ENCODE assay signal across 7 cellular contexts in the genomic region with DNA sequence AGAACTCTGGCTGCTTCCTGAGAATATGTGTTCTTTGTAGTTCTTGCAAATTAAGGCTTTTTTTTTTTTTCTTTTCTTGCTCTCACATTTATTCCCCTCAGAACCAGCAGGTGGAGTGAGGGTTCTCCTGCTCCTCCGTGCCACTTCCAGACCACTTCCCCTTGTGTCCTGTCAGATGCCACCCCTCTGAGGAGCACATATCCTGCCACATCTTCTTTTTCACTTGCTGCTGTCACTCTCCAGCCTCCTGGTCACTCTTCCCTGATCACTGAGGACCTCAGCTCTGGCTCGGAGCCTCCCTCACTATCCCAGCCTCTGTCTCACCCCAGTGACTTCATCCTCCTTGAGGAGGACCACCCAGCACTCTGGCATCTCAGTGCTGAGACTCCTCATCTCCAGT.
DNase-seq lines count a peak whose midpoint lies in the region; ATAC-seq, FAIRE-seq and TF ChIP-seq lines count a peak whose summit lies in the region.

No MANE protein-coding gene starts in this region.

- ATAC-seq in K562 (no peak), HG02981 (IDR thresholded peaks at IDR 0.05; ENCODE audit: unreplicated experiment) (no peak)

- in situ Hi-C loops in K562 (cut with MboI) = no loop called here

- H3K9me2 ChIP-seq in MM.1S (replicated peaks; ENCODE audit: insufficient read depth, low read length) (no peaks in the 10 kb centered on the region), neural cell (ENCODE audit: insufficient read depth, low read length) (no peaks in the 10 kb centered on the region)

- H3K4me3 ChIP-seq in MM.1S (ENCODE audit: low read length) = no peak overlapping the region
- H3K4me3 ChIP-seq in K562 = no peak overlapping the region
- H3K4me3 ChIP-seq in neural cell (ENCODE audit: low read length) = no peak overlapping the region
- no peak overlapping the region for H3K4me3 ChIP-seq in kidney (ENCODE audit: low read length in 2 of 2)
- H3K4me3 ChIP-seq in prostate gland = no peak overlapping the region

- H3K27ac ChIP-seq in MM.1S (ENCODE audit: low read length) (no peak overlapping the region), K562 (ENCODE audit: extremely low read depth, low read depth, low read length) (no peak overlapping the region), neural cell (ENCODE audit: low read length) (no peak overlapping the region), kidney (ENCODE audit: low read depth in 2 of 2, low read length in 2 of 2) (no peak overlapping the region), prostate gland (no peak overlapping the region)

- H3K9me3 ChIP-seq in MM.1S (replicated peaks; ENCODE audit: insufficient read depth, low read length) (no peaks in the 10 kb centered on the region), K562 (replicated peaks; ENCODE audit: control insufficient read depth, insufficient read depth, low read depth, low read length) (peaks cover 3% of the 10 kb centered on the region; the same call in 1 of the 2 replicates), neural cell (ENCODE audit: low read length) (no peaks in the 10 kb centered on the region), kidney (ENCODE audit: control insufficient read depth in 1 of 2, low read length in 2 of 2) (no peaks in the 10 kb centered on the region), prostate gland (no peaks in the 10 kb centered on the region)

- POLR2A ChIA-PET in K562 (lab: Yijun Ruan, JAX) = interaction anchor here (1.3 kb wide), 1 partner anchor 22 kb away, joined by 5 read pairs; no protein-coding TSS in a partner anchor

- intact Hi-C loops in K562 (cut with micrococcal nuclease) = no loop called here
- intact Hi-C loops in kidney (cut with DNase I) = no loop called here
- intact Hi-C loops in prostate gland (cut with DNase I) = no loop called here

- H3K9ac ChIP-seq in MM.1S (ENCODE audit: low read length) (no peak overlapping the region), K562 (ENCODE audit: insufficient read depth in 1 of 2, low read depth in 2 of 2, low read length in 2 of 2) (no peak overlapping the region), neural cell (ENCODE audit: low read length) (no peak overlapping the region), kidney (ENCODE audit: low read length in 2 of 2) (no peak overlapping the region)

- H3K4me2 ChIP-seq in MM.1S (ENCODE audit: low read depth, low read length) = no peak overlapping the region
- H3K4me2 ChIP-seq in K562 (ENCODE audit: insufficient read depth, low read length) = no peak overlapping the region
- H3K4me2 ChIP-seq in neural cell (ENCODE audit: low read length) = no peak overlapping the region

- H3K9me1 ChIP-seq in K562 (ENCODE audit: control insufficient read depth, insufficient read depth, low read length) = no peaks in the 10 kb centered on the region

- no peaks in the 10 kb centered on the region for H4K20me1 ChIP-seq in MM.1S (ENCODE audit: insufficient read depth, low read length)
- no peaks in the 10 kb centered on the region for H4K20me1 ChIP-seq in K562 (replicated peaks; ENCODE audit: control insufficient read depth, insufficient read depth, low read length)
- no peaks in the 10 kb centered on the region for H4K20me1 ChIP-seq in neural cell (ENCODE audit: insufficient read depth)

- H3F3A ChIP-seq in MM.1S (ENCODE audit: insufficient read depth, low read length) = no peaks in the 10 kb centered on the region
- H3F3A ChIP-seq in neural cell (ENCODE audit: insufficient read depth, low read length, poor library complexity, severe bottlenecking) = no peaks in the 10 kb centered on the region

- TF ChIP-seq EP300 in K562 (IDR thresholded peaks at IDR 0.05; ENCODE audit: low read length) = no peak
- no peak for TF ChIP-seq EP300 in neural cell (conservative IDR thresholded peaks at IDR 0.05; ENCODE audit: poor library complexity, severe bottlenecking)

- FAIRE-seq in K562 (lab: Jason Lieb, UNC) (no peak), kidney (lab: Jason Lieb, UNC) (no peak)

- TF ChIP-seq CTCF in GM12873 (IDR thresholded peaks at IDR 0.05; ENCODE audit: insufficient read depth, low read depth, low read length, missing control alignments) (peak; percentile 52), MM.1S (IDR thresholded peaks at IDR 0.05; ENCODE audit: low read length) (peak; percentile 38), K562 (IDR thresholded peaks at IDR 0.05 in 2 of 3, conservative IDR thresholded peaks at IDR 0.05 in 1 of 3; ENCODE audit: insufficient read depth in 2 of 3, low read depth in 1 of 3, low read length in 3 of 3) (peak; percentile 23 to 35 (median 29); a peak in 4 of 6 replicates), neural cell (IDR thresholded peaks at IDR 0.05; ENCODE audit: poor library complexity, severe bottlenecking) (peak; percentile 21), kidney (IDR thresholded peaks at IDR 0.05; ENCODE audit: borderline replicate concordance, extremely low read depth, insufficient read depth) (no peak), prostate gland (IDR thresholded peaks at IDR 0.05) (no peak)

- TF ChIP-seq RAD21 in K562 (CRISPR knock-in tag; conservative IDR thresholded peaks at IDR 0.05 in 1 of 2, IDR thresholded peaks at IDR 0.05 in 1 of 2) (no peak), neural cell (conservative IDR thresholded peaks at IDR 0.05) (peak; percentile 10)

- H3K4me1 ChIP-seq in MM.1S (ENCODE audit: low read length) = no peaks in the 10 kb centered on the region
- H3K4me1 ChIP-seq in K562 (replicated peaks in 1 of 2; ENCODE audit: control insufficient read depth in 2 of 2, insufficient read depth in 2 of 2, low read length in 2 of 2) = no peaks in the 10 kb centered on the region
- no peaks in the 10 kb centered on the region for H3K4me1 ChIP-seq in kidney (ENCODE audit: control insufficient read depth in 1 of 2, insufficient read depth in 1 of 2, low read depth in 1 of 2, low read length in 2 of 2)
- H3K4me1 ChIP-seq in prostate gland (replicated peaks) = no peaks in the 10 kb centered on the region

- DNase-seq in MM.1S = no peak
- peak in 1 of 4 experiments; percentile 14 for DNase-seq in K562 (ENCODE audit: extremely low read depth in 1 of 4, low spot score in 3 of 4)
- no peak for DNase-seq in kidney
- DNase-seq in prostate gland (ENCODE audit: low spot score) = no peak

- no CpG with 5 or more reads among the region's 2 CpGs for WGBS in K562 (ENCODE audit: insufficient coverage, low coverage, missing lambda C conversion rate)
- WGBS in prostate gland = 41% methylated on average over 2 of the region's 2 CpGs

- TF ChIP-seq POLR2A in K562 (conservative IDR thresholded peaks at IDR 0.05) = no peak
- TF ChIP-seq POLR2A in prostate gland (IDR thresholded peaks at IDR 0.05) = no peak

- H3K79me2 ChIP-seq in MM.1S (ENCODE audit: low read length) = no peaks in the 10 kb centered on the region
- no peaks in the 10 kb centered on the region for H3K79me2 ChIP-seq in K562 (ENCODE audit: control insufficient read depth, insufficient read depth, low read length)
- no peaks in the 10 kb centered on the region for H3K79me2 ChIP-seq in neural cell (replicated peaks; ENCODE audit: insufficient read depth, low read length)

- CTCF ChIA-PET in K562 (lab: Yijun Ruan, JAX; ENCODE audit: low intra/inter-chr PET ratio) = interaction anchor here (0.7 kb wide), 1 partner anchor 511 kb away, joined by 3 read pairs; no protein-coding TSS in a partner anchor

- H2AFZ ChIP-seq in MM.1S (ENCODE audit: low read length) (no peak overlapping the region), K562 (ENCODE audit: low read depth, low read length) (no peak overlapping the region), neural cell (ENCODE audit: low read depth, low read length) (no peak overlapping the region)

- no peaks in the 10 kb centered on the region for H3K36me3 ChIP-seq in MM.1S (replicated peaks; ENCODE audit: insufficient read depth, low read length)
- H3K36me3 ChIP-seq in K562 (ENCODE audit: control insufficient read depth, insufficient read depth, low read length) = no peaks in the 10 kb centered on the region
- H3K36me3 ChIP-seq in neural cell (ENCODE audit: insufficient read depth, low read length) = no peaks in the 10 kb centered on the region
- H3K36me3 ChIP-seq in kidney (ENCODE audit: control insufficient read depth in 1 of 2, insufficient read depth in 2 of 2, low read length in 2 of 2) = no peaks in the 10 kb centered on the region
- no peaks in the 10 kb centered on the region for H3K36me3 ChIP-seq in prostate gland

- H3K27me3 ChIP-seq in MM.1S (replicated peaks; ENCODE audit: insufficient read depth, low read length) (no peaks in the 10 kb centered on the region), K562 (ENCODE audit: control insufficient read depth in 2 of 2, insufficient read depth in 2 of 2, low read length in 2 of 2) (no peaks in the 10 kb centered on the region), neural cell (ENCODE audit: insufficient read depth, low read depth, low read length) (no peaks in the 10 kb centered on the region), prostate gland (replicated peaks; ENCODE audit: insufficient read depth) (no peaks in the 10 kb centered on the region)

- BruUV-seq in K562 (replicated peaks; lab: Mats Ljungman, UMichigan) = no TSS peak

TF ChIP-seq in K562, 482 proteins besides CTCF, POLR2A, EP300 and RAD21:
- TF ChIP-seq SMC3 (conservative IDR thresholded peaks at IDR 0.05; ENCODE audit: insufficient read depth, low read depth, low read length) = 0 out of 2 replicates have a peak, but pooled peaks have one; percentile 4
- no peak for TF ChIP-seq ZC3H4 (CRISPR knock-in tag; IDR thresholded peaks at IDR 0.05; ENCODE audit: borderline replicate concordance)
- no peak for TF ChIP-seq NCOA1 (IDR thresholded peaks at IDR 0.05; ENCODE audit: low read depth)
- peak; percentile 66 for TF ChIP-seq ZNF384 (IDR thresholded peaks at IDR 0.05; ENCODE audit: low read depth, low read length)

TF ChIP-seq in neural cell, 6 proteins besides CTCF, POLR2A, EP300 and RAD21 (continues in another document):
- TF ChIP-seq POLR2AphosphoS5 (IDR thresholded peaks at IDR 0.05) (no peak), SMC3 (conservative IDR thresholded peaks at IDR 0.05; ENCODE audit: poor library complexity) (no peak)

Comparison
In these comparisons a context has a peak if more than half of its experiments do, and no peak if none do; other contexts are left out.
1. CTCF ChIP-seq: peak in GM12873 (single experiment), MM.1S (single experiment), K562 (3 of 3) and neural cell (single experiment); none in kidney (single experiment) and prostate gland (0 of 4).